27 cellular contexts compared by ENCODE assay signal in genomic region chr20:40777653-40778052, GRCh38.
"Had no signal": no experiment of that assay in that cellular context is flagged by ENCODE, and none has a peak within 500 bp of the region (broad histone marks: within the 10 kb centered on the region; RNA-seq: fewer than 3 reads in every experiment).

No MANE protein-coding gene starts in this region.

- H3K36me3 ChIP-seq: Peyer's patch, SJCRH30 had no signal

- H3K9me3 ChIP-seq: Peyer's patch, SJCRH30, SK-N-SH had no signal

- H3K4me2 ChIP-seq: SK-N-SH had no signal

- FAIRE-seq: astrocyte had no signal

- H3K27ac ChIP-seq: Peyer's patch, RWPE1, SJCRH30, VCaP had no signal

- H3K4me1 ChIP-seq: Peyer's patch, SJCRH30 had no signal

- H3K27me3 Mint-ChIP-seq: activated CD4-positive, alpha-beta T cell treated with anti-CD3 and anti-CD28 coated beads for 36 hours; activated naive CD8-positive, alpha-beta T cell; activated T-helper 17 cell treated with anti-CD3 and anti-CD28 coated beads, Interleukin-2, amount 50 U/mL, for 72 hours; central memory CD8-positive, alpha-beta T cell had no signal

- H3K27ac Mint-ChIP-seq: activated CD4-positive, alpha-beta memory T cell treated with anti-CD3 and anti-CD28 coated beads, Interleukin-2, amount 10 ng/mL, durations not matched to agents 7 days and 5 days; activated CD4-positive, alpha-beta T cell treated with anti-CD3 and anti-CD28 coated beads for 36 hours; activated naive CD4-positive, alpha-beta T cell treated with anti-CD3 and anti-CD28 coated beads for 36 hours; activated naive CD8-positive, alpha-beta T cell; activated T-helper 17 cell treated with anti-CD3 and anti-CD28 coated beads, Interleukin-2, amount 50 U/mL, for 72 hours; brain had no signal

- H3K36me3 Mint-ChIP-seq: activated naive CD8-positive, alpha-beta T cell; brain had no signal

- DNase-seq: activated CD4-positive, alpha-beta memory T cell treated with anti-CD3 and anti-CD28 coated beads, Interleukin-2, amount 10 ng/mL, durations not matched to agents 7 days and 5 days; activated CD4-positive, alpha-beta T cell treated with anti-CD3 and anti-CD28 coated beads for 36 hours; activated CD4-positive, alpha-beta T cell treated with anti-CD3 and anti-CD28 coated beads, Interleukin-2, amount 50 U/mL, for 1 hour; activated gamma-delta T cell; activated naive CD4-positive, alpha-beta T cell treated with anti-CD3 and anti-CD28 coated beads for 36 hours; activated T-cell treated with anti-CD3 and anti-CD28 coated beads for 4 hours; activated T-cell treated with anti-CD3 and anti-CD28 coated beads, Interleukin-2, amount 50 U/mL, for 48 hours; amygdala; NCI-H1092 treated with DMSO at 0.1 percent for 48 hours; NCI-H1436; NCI-H1694 treated with DMSO at 0.1 percent for 48 hours; NCI-H2029 treated with DMSO at 0.1 percent for 48 hours; NCI-H345; NCI-H510A; NCI-H526 treated with DMSO at 0.1 percent for 48 hours; NCI-H82; Peyer's patch; SJCRH30; SK-N-SH; T-helper 1 cell had no signal

- H3K4me3 Mint-ChIP-seq: activated CD4-positive, alpha-beta memory T cell treated with anti-CD3 and anti-CD28 coated beads, Interleukin-2, amount 10 ng/mL, durations not matched to agents 7 days and 5 days; activated CD4-positive, alpha-beta T cell treated with anti-CD3 and anti-CD28 coated beads for 36 hours; activated naive CD4-positive, alpha-beta T cell treated with anti-CD3 and anti-CD28 coated beads for 36 hours; activated naive CD8-positive, alpha-beta T cell; activated T-helper 17 cell treated with anti-CD3 and anti-CD28 coated beads, Interleukin-2, amount 50 U/mL, for 72 hours; brain; central memory CD8-positive, alpha-beta T cell had no signal

- H3K4me1 Mint-ChIP-seq: activated CD4-positive, alpha-beta memory T cell treated with anti-CD3 and anti-CD28 coated beads, Interleukin-2, amount 10 ng/mL, durations not matched to agents 7 days and 5 days; activated T-helper 17 cell treated with anti-CD3 and anti-CD28 coated beads, Interleukin-2, amount 50 U/mL, for 72 hours; brain had no signal

- H3K4me3 ChIP-seq: Peyer's patch, SJCRH30 had no signal

- H3K9me3 Mint-ChIP-seq: activated CD4-positive, alpha-beta memory T cell treated with anti-CD3 and anti-CD28 coated beads, Interleukin-2, amount 10 ng/mL, durations not matched to agents 7 days and 5 days; activated naive CD4-positive, alpha-beta T cell treated with anti-CD3 and anti-CD28 coated beads for 36 hours; activated T-helper 17 cell treated with anti-CD3 and anti-CD28 coated beads, Interleukin-2, amount 50 U/mL, for 72 hours; central memory CD8-positive, alpha-beta T cell had no signal

- H3K9ac ChIP-seq: SK-N-SH had no signal

- H3K27me3 ChIP-seq: Peyer's patch had no signal
